In the genomic region with DNA sequence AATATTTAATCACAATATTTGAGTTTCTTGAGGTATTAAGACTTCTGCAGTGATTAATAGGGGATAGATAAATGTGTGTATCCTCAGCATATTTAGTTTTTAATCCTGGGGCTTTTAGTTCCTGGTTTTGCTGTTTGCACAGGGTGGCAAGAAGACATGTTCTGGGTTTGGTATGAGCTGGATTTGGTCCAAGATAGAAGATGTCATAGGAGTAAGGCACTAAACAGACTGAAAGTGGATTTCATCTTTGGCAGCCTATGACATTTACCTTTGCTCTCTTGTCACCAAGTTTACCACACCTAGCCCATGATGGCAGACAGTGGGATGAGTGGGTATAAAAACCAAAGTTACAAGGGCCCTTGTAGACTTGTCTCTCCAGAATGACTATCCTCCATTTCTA, we compare ENCODE assay signal across 29 cellular contexts.
"Had no signal": no experiment of that assay in that cellular context is flagged by ENCODE, and none has a peak within 500 bp of the region (broad histone marks: within the 10 kb centered on the region; RNA-seq: fewer than 3 reads in every experiment).

No MANE protein-coding gene starts in this region.

- FAIRE-seq: endometrium, endothelial cell of umbilical vein had no signal

- H3K36me3 ChIP-seq: adrenal gland, colonic mucosa, esophagus muscularis mucosa, gastrocnemius medialis, heart left ventricle had no signal

- H3K27ac ChIP-seq: adrenal gland, body of pancreas, colonic mucosa, esophagus muscularis mucosa, foreskin keratinocyte, gastrocnemius medialis, heart left ventricle had no signal

- H3K9me3 ChIP-seq: body of pancreas, colonic mucosa, esophagus muscularis mucosa, gastrocnemius medialis, heart left ventricle had no signal

- H3K4me3 ChIP-seq: adrenal gland, body of pancreas, colonic mucosa, esophagus muscularis mucosa, gastrocnemius medialis, heart left ventricle had no signal

- H3K4me1 ChIP-seq: adrenal gland, body of pancreas, colonic mucosa, esophagus muscularis mucosa, foreskin keratinocyte, gastrocnemius medialis, heart left ventricle had no signal

- H3K27me3 ChIP-seq: adrenal gland, body of pancreas, colonic mucosa, esophagus muscularis mucosa, gastrocnemius medialis, heart left ventricle had no signal

- ATAC-seq: activated CD4-positive, alpha-beta T cell treated with anti-CD3 and anti-CD28 coated beads for 36 hours; activated CD8-positive, alpha-beta memory T cell treated with anti-CD3 and anti-CD28 coated beads, Interleukin-2, amount 10 ng/mL, durations not matched to agents 7 days and 5 days; activated CD8-positive, alpha-beta T cell treated with anti-CD3 and anti-CD28 coated beads, Interleukin-2, amount 10 ng/mL, durations not matched to agents 7 days and 5 days; activated naive CD8-positive, alpha-beta T cell treated with anti-CD3 and anti-CD28 coated beads, Interleukin-2, amount 50 U/mL, for 24 hours; body of pancreas; foreskin keratinocyte; gastrocnemius medialis; heart left ventricle; T-helper 17 cell had no signal

- DNase-seq: activated CD4-positive, alpha-beta memory T cell treated with anti-CD3 and anti-CD28 coated beads for 36 hours; activated CD4-positive, alpha-beta T cell treated with anti-CD3 and anti-CD28 coated beads for 36 hours; activated CD4-positive, alpha-beta T cell treated with anti-CD3 and anti-CD28 coated beads, Interleukin-2, amount 10 ng/mL, durations not matched to agents 24 days and 14 days; activated CD4-positive, CD25-positive, alpha-beta regulatory T cell; activated CD4-positive, CD25-positive, alpha-beta regulatory T cell treated with anti-CD3 and anti-CD28 coated beads, Interleukin-2, amount 50 U/mL, for 72 hours; activated CD8-positive, alpha-beta memory T cell treated with anti-CD3 and anti-CD28 coated beads, Interleukin-2, amount 10 ng/mL, durations not matched to agents 7 days and 5 days; activated CD8-positive, alpha-beta memory T cell treated with anti-CD3 and anti-CD28 coated beads, Interleukin-2, amount 50 U/mL, for 4 hours; activated CD8-positive, alpha-beta T cell treated with anti-CD3 and anti-CD28 coated beads, Interleukin-2, amount 10 ng/mL, durations not matched to agents 7 days and 5 days; activated effector memory CD4-positive, alpha-beta T cell treated with anti-CD3 and anti-CD28 coated beads, Interleukin-2, amount 50 U/mL, for 16 hours; activated naive CD4-positive, alpha-beta T cell treated with anti-CD3 and anti-CD28 coated beads for 36 hours; activated naive CD8-positive, alpha-beta T cell treated with anti-CD3 and anti-CD28 coated beads for 36 hours; activated naive CD8-positive, alpha-beta T cell treated with anti-CD3 and anti-CD28 coated beads, Interleukin-2, amount 50 U/mL, for 24 hours; activated T-cell treated with anti-CD3 and anti-CD28 coated beads, Interleukin-2, amount 50 U/mL, for 1 hour; activated T-cell treated with anti-CD3 and anti-CD28 coated beads, Interleukin-2, amount 50 U/mL, for 48 hours; adrenal gland; amygdala; aorta; body of pancreas; caudate nucleus; colonic mucosa; effector CD8-positive, alpha-beta T cell; foreskin keratinocyte; gastrocnemius medialis; glutamatergic neuron; heart left ventricle; T-helper 17 cell had no signal
